In genomic region chr3:41674449-41674848, GRCh38 we compare ENCODE assay signal across 16 cellular contexts.
"Had no signal": no experiment of that assay in that cellular context is flagged by ENCODE, and none has a peak within 500 bp of the region (broad histone marks: within the 10 kb centered on the region; RNA-seq: fewer than 3 reads in every experiment).

No MANE protein-coding gene starts in this region.

- H3K27ac Mint-ChIP-seq: natural killer cell treated with Interleukin-12 subunit alpha and Interleukin-12 subunit beta and Interleukin-15 and Interleukin-18, amount 100 ng/mL, for 72 hours; neural progenitor cell had no signal

- H3K9me3 ChIP-seq: ovary, right atrium auricular region had no signal

- H3K4me1 ChIP-seq: neural progenitor cell, right atrium auricular region, sigmoid colon, upper lobe of left lung, uterus had no signal

- H3K4me1 Mint-ChIP-seq: neural progenitor cell had no signal

- DNase-seq: effector memory CD4-positive, alpha-beta T cell; foreskin melanocyte; head of caudate nucleus; mammary epithelial cell; nucleus accumbens; ovary; sigmoid colon; stimulated activated CD4-positive, alpha-beta T cell treated with anti-CD3 and anti-CD28 coated beads, Interleukin-12 subunit alpha, Interleukin-12 subunit beta, amount 100 ng/mL, for 4 hours; stimulated activated naive CD4-positive, alpha-beta T cell; upper lobe of left lung; uterus had no signal

- H3K36me3 ChIP-seq: neural progenitor cell, ovary, right atrium auricular region, sigmoid colon, upper lobe of left lung, uterus had no signal

- H3K4me3 Mint-ChIP-seq: natural killer cell treated with Interleukin-12 subunit alpha and Interleukin-12 subunit beta and Interleukin-15 and Interleukin-18, amount 100 ng/mL, for 72 hours; neural progenitor cell had no signal

- H3K27me3 ChIP-seq: hepatocyte, neural progenitor cell, ovary, right atrium auricular region, sigmoid colon, upper lobe of left lung, uterus had no signal

- H3K4me3 ChIP-seq: hepatocyte, neural progenitor cell, ovary, right atrium auricular region, sigmoid colon, skin epidermis, upper lobe of left lung, uterus had no signal

- H3K27me3 Mint-ChIP-seq: natural killer cell treated with Interleukin-12 subunit alpha and Interleukin-12 subunit beta and Interleukin-15 and Interleukin-18, amount 100 ng/mL, for 72 hours had no signal

- H3K36me3 Mint-ChIP-seq: neural progenitor cell had no signal

- H3K27ac ChIP-seq: hepatocyte, neural progenitor cell, ovary, right atrium auricular region, sigmoid colon, skin epidermis, upper lobe of left lung, uterus had no signal
